In genomic region chr4:153794001-153794400, GRCh38 we compare ENCODE assay signal across 19 cellular contexts. TPM values are rescaled to one million over a fixed set of nuclear protein-coding genes. Genes with fewer than 3 reads are reported as not detected.
"Had no signal": no experiment of that assay in that cellular context is flagged by ENCODE, and none has a peak within 500 bp of the region (broad histone marks: within the 10 kb centered on the region; RNA-seq: fewer than 3 reads in every experiment).

No MANE protein-coding gene starts in this region.

- DNase-seq: activated CD4-positive, alpha-beta T cell treated with anti-CD3 and anti-CD28 coated beads for 4 hours; activated naive CD4-positive, alpha-beta T cell; activated naive CD8-positive, alpha-beta T cell treated with anti-CD3 and anti-CD28 coated beads, Interleukin-2, amount 50 U/mL, for 24 hours; dermis blood vessel endothelial cell; effector memory CD8-positive, alpha-beta T cell; foreskin keratinocyte; heart left ventricle; left lung; naive thymus-derived CD8-positive, alpha-beta T cell; occipital lobe; right cardiac atrium; stimulated activated CD4-positive, alpha-beta T cell treated with anti-CD3 and anti-CD28 coated beads, Interleukin-4, amount 100 ng/mL, for 24 hours; stimulated activated naive CD4-positive, alpha-beta T cell treated with Interleukin-2 at 50 U/mL for 16 hours; substantia nigra; T1000 had no signal

- H3K27ac ChIP-seq: ascending aorta, breast epithelium, foreskin keratinocyte, heart left ventricle, left lung, tibial nerve had no signal

- H3K36me3 ChIP-seq: ascending aorta, breast epithelium, heart left ventricle, left lung, tibial nerve had no signal

- H3K4me1 ChIP-seq: foreskin keratinocyte had no signal

- H3K4me3 ChIP-seq: ascending aorta, breast epithelium, heart left ventricle, left lung, skin epidermis, tibial nerve had no signal

- ATAC-seq: activated naive CD8-positive, alpha-beta T cell treated with anti-CD3 and anti-CD28 coated beads, Interleukin-2, amount 50 U/mL, for 24 hours; effector memory CD8-positive, alpha-beta T cell; foreskin keratinocyte; heart left ventricle; left lung; naive thymus-derived CD8-positive, alpha-beta T cell; right cardiac atrium had no signal

- H3K9me3 ChIP-seq: ascending aorta, breast epithelium, heart left ventricle, left lung, tibial nerve had no signal

RNA-seq across cellular contexts. Expression of gene SFRP2, which starts 5.1 kb away (rescaled TPM):
- total RNA-seq: dermis blood vessel endothelial cell; foreskin keratinocyte; naive thymus-derived CD8-positive, alpha-beta T cell had no signal
- polyA plus RNA-seq: foreskin keratinocyte; naive thymus-derived CD8-positive, alpha-beta T cell had no signal

RNA-seq across cellular contexts. Expression of gene RNF175, which starts 34.2 kb away (rescaled TPM):
- total RNA-seq: ascending aorta, dermis blood vessel endothelial cell had no signal
